8 cellular contexts compared by ENCODE assay signal in genomic region chr5:115295775-115296129, GRCh38. TPM values are rescaled to one million over a fixed set of nuclear protein-coding genes. Genes with fewer than 3 reads are reported as not detected.
DNase-seq lines count a peak whose midpoint lies in the region; ATAC-seq, FAIRE-seq and TF ChIP-seq lines count a peak whose summit lies in the region.

No MANE protein-coding gene starts in this region.

- in situ Hi-C loops in K562 (cut with MboI) = no loop called here

- H3K4me1 Mint-ChIP-seq in type B pancreatic cell (ENCODE audit: unreplicated experiment) = no peaks in the 10 kb centered on the region

- TF ChIP-seq EP300 in K562 (IDR thresholded peaks at IDR 0.05; ENCODE audit: low read length) = no peak

- CTCF ChIA-PET in K562 (lab: Yijun Ruan, JAX; ENCODE audit: low intra/inter-chr PET ratio) = no interaction called here

- H3K9me3 Mint-ChIP-seq in type B pancreatic cell = peaks cover 7% of the 10 kb centered on the region

- intact Hi-C loops in K562 (cut with micrococcal nuclease) = loop anchor here (1.0 kb wide), 1 partner anchor 33 kb away; the partner anchor contains the start of gene PGGT1B
- intact Hi-C loops in right lobe of liver (cut with DNase I) = no loop called here

- peak overlapping the region; percentile 59 to 96 for H3K9ac ChIP-seq in K562 (ENCODE audit: insufficient read depth in 1 of 2, low read depth in 2 of 2, low read length in 2 of 2)

- peaks cover 15% of the 10 kb centered on the region for H3K36me3 Mint-ChIP-seq in type B pancreatic cell

- H3K36me3 ChIP-seq in K562 (ENCODE audit: control insufficient read depth, insufficient read depth, low read length) = no peaks in the 10 kb centered on the region
- no peaks in the 10 kb centered on the region for H3K36me3 ChIP-seq in right lobe of liver

- H2AFZ ChIP-seq in K562 (ENCODE audit: low read depth, low read length) = peak overlapping the region; percentile 94

- H3K27me3 Mint-ChIP-seq in type B pancreatic cell = peaks cover 8% of the 10 kb centered on the region

- H3K4me3 ChIP-seq in K562 (peak overlapping the region; percentile 65), right lobe of liver (peak overlapping the region; percentile 82 to 85 (median 85))

- no peaks in the 10 kb centered on the region for H3K9me1 ChIP-seq in K562 (ENCODE audit: control insufficient read depth, insufficient read depth, low read length)

- no peak for TF ChIP-seq RAD21 in K562 (CRISPR knock-in tag; conservative IDR thresholded peaks at IDR 0.05 in 1 of 2, IDR thresholded peaks at IDR 0.05 in 1 of 2)

- H3K9me3 ChIP-seq in K562 (replicated peaks; ENCODE audit: control insufficient read depth, insufficient read depth, low read depth, low read length) (peaks cover 11% of the 10 kb centered on the region), right lobe of liver (no peaks in the 10 kb centered on the region)

- H4K20me1 ChIP-seq in K562 (replicated peaks; ENCODE audit: control insufficient read depth, insufficient read depth, low read length) = no peaks in the 10 kb centered on the region

- peaks cover 5 to 6% of the 10 kb centered on the region in 2 experiments; a peak in 4 of 5 replicates for H3K4me1 ChIP-seq in K562 (replicated peaks in 1 of 2; ENCODE audit: control insufficient read depth in 2 of 2, insufficient read depth in 2 of 2, low read length in 2 of 2)
- H3K4me1 ChIP-seq in right lobe of liver = peaks cover 0 to 9% (median 0%) of the 10 kb centered on the region in 4 donors

- 19% methylated on average over 11 of the region's 11 CpGs for WGBS in K562 (ENCODE audit: insufficient coverage, low coverage, missing lambda C conversion rate)
- WGBS in right lobe of liver (ENCODE audit: insufficient coverage, low coverage, low lambda C conversion rate, missing lambda C conversion rate) = 37% methylated on average over 8 of the region's 11 CpGs

- FAIRE-seq in K562 (lab: Jason Lieb, UNC) = no peak

- TSS peak; percentile 41 for BruUV-seq in K562 (replicated peaks; lab: Mats Ljungman, UMichigan)

- TF ChIP-seq POLR2A in K562 (conservative IDR thresholded peaks at IDR 0.05) (no peak), right lobe of liver (IDR thresholded peaks at IDR 0.05) (no peak)

- H3K4me3 Mint-ChIP-seq in type B pancreatic cell = peak overlapping the region; percentile 99

- TF ChIP-seq CTCF in K562 (IDR thresholded peaks at IDR 0.05 in 2 of 3, conservative IDR thresholded peaks at IDR 0.05 in 1 of 3; ENCODE audit: insufficient read depth in 2 of 3, low read depth in 1 of 3, low read length in 3 of 3) (no peak), right lobe of liver (IDR thresholded peaks at IDR 0.05) (no peak), type B pancreatic cell (conservative IDR thresholded peaks at IDR 0.05) (no peak)

- H3K27ac ChIP-seq in K562 (ENCODE audit: extremely low read depth, low read depth, low read length) (peak overlapping the region; percentile 69; the same call in 2 of the 3 replicates), right lobe of liver (no peak overlapping the region)

- H3K4me2 ChIP-seq in K562 (ENCODE audit: insufficient read depth, low read length) = peak overlapping the region; percentile 89

- DNase-seq in NCI-H1694 treated with DMSO at 0.1 percent for 48 hours (lab: John Stamatoyannopoulos, UW) = peak; percentile 24
- DNase-seq in NCI-H1694 (lab: John Stamatoyannopoulos, UW) = no peak
- DNase-seq in HT-29 (ENCODE audit: low spot score) = peak; percentile 53
- DNase-seq in K562 (ENCODE audit: extremely low read depth in 1 of 4, low spot score in 3 of 4) = peak in 2 of 4 experiments; percentile 6 to 8
- DNase-seq in right lobe of liver = no peak
- DNase-seq in type B pancreatic cell (ENCODE audit: extremely low spot score, unreplicated experiment) = no peak
- DNase-seq in NCI-H128 (lab: John Stamatoyannopoulos, UW; ENCODE audit: unreplicated experiment) = no peak
- no peak for DNase-seq in stimulated activated CD4-positive, alpha-beta T cell treated with anti-CD3 and anti-CD28 coated beads, Interleukin-4, amount 100 ng/mL, for 1 hour

- peak overlapping the region; percentile 85 for H3K27ac Mint-ChIP-seq in type B pancreatic cell

- ATAC-seq in K562 (peak; percentile 55), right lobe of liver (peak; percentile 8 to 17 (median 10))

- H3K27me3 ChIP-seq in K562 (ENCODE audit: control insufficient read depth in 2 of 2, insufficient read depth in 2 of 2, low read length in 2 of 2) (no peaks in the 10 kb centered on the region), right lobe of liver (no peaks in the 10 kb centered on the region)

- H3K79me2 ChIP-seq in K562 (ENCODE audit: control insufficient read depth, insufficient read depth, low read length) = peaks cover 15% of the 10 kb centered on the region; the same call in 1 of the 3 replicates

- POLR2A ChIA-PET in K562 (lab: Yijun Ruan, JAX) = interaction anchor here (0.9 to 1.7 kb wide), 5 partner anchors 10 to 44 kb away, joined by 3 to 9 read pairs (median 4); no protein-coding TSS in a partner anchor

TF ChIP-seq in K562, 482 proteins besides CTCF, POLR2A, EP300 and RAD21 (continues in another document):
- TF ChIP-seq ZNF408 (CRISPR knock-in tag; IDR thresholded peaks at IDR 0.05; ENCODE audit: low read depth) = no peak
- TF ChIP-seq XRCC3 (IDR thresholded peaks at IDR 0.05) = no peak
- TF ChIP-seq ZNF280B (CRISPR knock-in tag; IDR thresholded peaks at IDR 0.05) = no peak
- no peak for TF ChIP-seq ZNF655 (CRISPR knock-in tag; IDR thresholded peaks at IDR 0.05)

RNA-seq across cellular contexts. Expression of gene CCDC112, which starts 0.7 kb away (rescaled TPM):
- 3.4 and 4.7 TPM in 2 replicates for total RNA-seq in HT-29 (2014; rRNA removed; shearing (Covaris generic))
- total RNA-seq in K562 (2011; cell fraction: chromatin; rRNA removed; ENCODE audit: low replicate concordance) = 0.65 and 3.1 TPM in 2 replicates
- total RNA-seq in K562 (2011; cell fraction: nucleolus; rRNA removed) = 0.50 and 0.66 TPM in 2 replicates
- 1.3 and 2.4 TPM in 2 replicates for total RNA-seq in K562 (2011; cell fraction: nucleoplasm; rRNA removed)
- 7.4 and 8.5 TPM in 2 replicates for total RNA-seq in K562 (2014; rRNA removed)
- total RNA-seq in K562 (2014; rRNA removed; fragmentation: Illumina TruSeq; extraction: Trizol) = 13.7 and 16.4 TPM in 2 replicates
- total RNA-seq in K562 (2015; rRNA removed; fragmentation: Illumina TruSeq; extraction: Trizol) = 14.0 and 15.2 TPM in 2 replicates
- total RNA-seq in K562 (2021) = 5.6 and 6.2 TPM in 2 replicates
- 2.7 and 3.4 TPM in 2 replicates for polyA plus RNA-seq in K562 (2011; rRNA removed)
- polyA plus RNA-seq in K562 (2011; cell fraction: cytosol; rRNA removed) = 1.2 TPM in 2 replicates
- polyA plus RNA-seq in K562 (2011; cell fraction: nucleus; rRNA removed) = 0.87 and 1.1 TPM in 2 replicates
- polyA plus RNA-seq in K562 (2012) = 5.6 and 6.2 TPM in 2 replicates
- polyA plus RNA-seq in K562 (2014; fragmentation: Illumina TruSeq; extraction: Trizol) = 14.4 and 15.3 TPM in 2 replicates
- 1 to 10 TPM; 3.3 to 3.5 TPM for polyA plus RNA-seq in K562 (2014; fragmentation: Nextera tagmentation; extraction: Ambion mirVana)
- 7.9 and 9.9 TPM in 2 replicates for polyA plus RNA-seq in K562 (2014; rRNA removed)
- 2.1 and 2.8 TPM in 2 replicates for polyA minus RNA-seq in K562 (2011; rRNA and poly(A)+ RNA removed)
- polyA minus RNA-seq in K562 (2011; cell fraction: cytosol; rRNA and poly(A)+ RNA removed) = 1.5 TPM in 2 replicates
- polyA minus RNA-seq in K562 (2011; cell fraction: nucleus; rRNA and poly(A)+ RNA removed) = 1.5 and 2.8 TPM in 2 replicates
- 1 to 10 TPM in 2 of 6 experiments, under 1 TPM in 4; 0.49 to 1.8 (median 0.93) TPM for total RNA-seq in right lobe of liver
- 5.3 and 7.2 TPM in 2 replicates for total RNA-seq in type B pancreatic cell (ENCODE audit: low replicate concordance)

RNA-seq across cellular contexts. Expression of gene PGGT1B, which starts 33.1 kb away (rescaled TPM):
- total RNA-seq in HT-29 (2014; rRNA removed; shearing (Covaris generic)) = 11.7 and 12.7 TPM in 2 replicates
- total RNA-seq in K562 (2011; cell fraction: chromatin; rRNA removed; ENCODE audit: low replicate concordance) = 11.4 and 21.0 TPM in 2 replicates
- 6.3 and 9.6 TPM in 2 replicates for total RNA-seq in K562 (2011; cell fraction: nucleolus; rRNA removed)
- total RNA-seq in K562 (2011; cell fraction: nucleoplasm; rRNA removed) = 10.9 and 15.5 TPM in 2 replicates
- total RNA-seq in K562 (2014; rRNA removed) (7.6 and 8.2 TPM in 2 replicates), K562 (2014; rRNA removed; fragmentation: Illumina TruSeq; extraction: Trizol) (21.2 and 27.4 TPM in 2 replicates), K562 (2015; rRNA removed; fragmentation: Illumina TruSeq; extraction: Trizol) (19.9 and 20.0 TPM in 2 replicates), K562 (2021) (33.7 and 38.8 TPM in 2 replicates), right lobe of liver (10 to 100 TPM in 4 of 6 experiments, 1 to 10 TPM in 2; 7.1 to 29.3 (median 21.1) TPM), type B pancreatic cell (ENCODE audit: low replicate concordance) (43.0 and 50.4 TPM in 2 replicates)
- polyA plus RNA-seq in K562 (2011; rRNA removed) (4.0 and 6.2 TPM in 2 replicates), K562 (2014; fragmentation: Illumina TruSeq; extraction: Trizol) (10.3 and 10.9 TPM in 2 replicates), K562 (2014; fragmentation: Nextera tagmentation; extraction: Ambion mirVana) (10 to 100 TPM; 19.8 to 32.3 TPM), K562 (2014; rRNA removed) (5.3 and 5.8 TPM in 2 replicates)
- 0.91 and 1.9 TPM in 2 replicates for polyA plus RNA-seq in K562 (2011; cell fraction: cytosol; rRNA removed)
- polyA plus RNA-seq in K562 (2011; cell fraction: nucleus; rRNA removed) = 4.6 and 4.7 TPM in 2 replicates
- 13.4 and 17.5 TPM in 2 replicates for polyA plus RNA-seq in K562 (2012)
- 16.3 and 18.3 TPM in 2 replicates for polyA minus RNA-seq in K562 (2011; rRNA and poly(A)+ RNA removed)
- 6.1 and 7.2 TPM in 2 replicates for polyA minus RNA-seq in K562 (2011; cell fraction: cytosol; rRNA and poly(A)+ RNA removed)
- polyA minus RNA-seq in K562 (2011; cell fraction: nucleus; rRNA and poly(A)+ RNA removed) = 26.3 and 31.2 TPM in 2 replicates

Comparison
In these comparisons a context has a peak if more than half of its experiments do, and no peak if none do; other contexts are left out.
1. DNase-seq: peak in NCI-H1694 treated with DMSO at 0.1 percent for 48 hours (single experiment) and HT-29 (single experiment); none in NCI-H1694 (single experiment), right lobe of liver (0 of 3), type B pancreatic cell (single experiment), NCI-H128 (single experiment) and stimulated activated CD4-positive, alpha-beta T cell treated with anti-CD3 and anti-CD28 coated beads, Interleukin-4, amount 100 ng/mL, for 1 hour (single experiment).